Comparison of ENCODE assay signal across 1 cellular context in genomic region chr7:105691692-105692564, GRCh38.
TF ChIP-seq lines count a peak whose summit lies in the region.

No MANE protein-coding gene starts in this region.

TF ChIP-seq in SK-N-SH, 30 proteins besides CTCF, POLR2A, EP300 and RAD21 (continued from another document):
- no peak for TF ChIP-seq IRF3 (IDR thresholded peaks at IDR 0.05; ENCODE audit: low read depth, low read length)
- TF ChIP-seq SIN3A (IDR thresholded peaks at IDR 0.05; ENCODE audit: borderline replicate concordance, low read depth, low read length) = no peak
- TF ChIP-seq TEAD4 (IDR thresholded peaks at IDR 0.05; ENCODE audit: borderline replicate concordance, insufficient read depth) = no peak
